Comparison of ENCODE assay signal across 26 cellular contexts in the genomic region with DNA sequence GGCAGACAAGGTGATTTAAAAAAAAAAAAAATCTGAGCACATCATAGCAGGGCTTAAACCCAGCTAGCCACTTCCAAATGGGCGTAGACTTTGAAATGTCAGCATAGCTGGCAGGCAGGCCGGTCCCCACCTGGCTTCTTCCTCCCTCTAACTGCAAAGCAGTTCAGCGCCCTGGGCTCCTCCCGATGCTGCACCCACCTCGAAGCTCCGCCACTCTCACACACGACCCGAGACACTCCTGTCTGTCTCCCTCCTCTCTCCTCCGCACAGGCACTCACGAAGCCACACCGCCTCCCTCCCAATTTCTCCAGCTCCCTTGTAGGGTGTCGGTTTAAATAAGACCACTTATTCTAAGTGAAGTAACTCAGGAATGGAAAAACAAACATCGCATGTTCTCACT.
DNase-seq lines count a peak whose midpoint lies in the region; ATAC-seq, FAIRE-seq and TF ChIP-seq lines count a peak whose summit lies in the region.
"Had no signal": no experiment of that assay in that cellular context is flagged by ENCODE, and none has a peak within 500 bp of the region (broad histone marks: within the 10 kb centered on the region; RNA-seq: fewer than 3 reads in every experiment).

No MANE protein-coding gene starts in this region.

- dilution Hi-C loops in keratinocyte (cut with MboI; ENCODE audit: extremely low pct_ligation_motif_present, low sequenced_read_pairs): no loop called here

- peaks cover 9% of the 10 kb centered on the region for H3K4me1 Mint-ChIP-seq in progenitor cell of endocrine pancreas (ENCODE audit: low read depth)
- H3K4me1 Mint-ChIP-seq: CD14-positive monocyte had no signal

- FAIRE-seq in bronchial epithelial cell (lab: Jason Lieb, UNC): no peak
- FAIRE-seq in keratinocyte (lab: Jason Lieb, UNC): no peak
- FAIRE-seq: A204.1, D721Med, GM19239, H54, HTR-8/SVneo, RCC 7860 had no signal

- no peaks in the 10 kb centered on the region for H3K36me3 Mint-ChIP-seq in progenitor cell of endocrine pancreas (ENCODE audit: insufficient read depth)
- H3K36me3 Mint-ChIP-seq: CD14-positive monocyte had no signal

- TF ChIP-seq CTCF in bronchial epithelial cell (IDR thresholded peaks at IDR 0.05; ENCODE audit: insufficient read depth, low read length, severe bottlenecking) (no peak), keratinocyte (optimal IDR thresholded peaks at IDR 0.05 in 1 of 3, IDR thresholded peaks at IDR 0.05 in 1 of 3, conservative IDR thresholded peaks at IDR 0.05 in 1 of 3; ENCODE audit: extremely low read depth in 1 of 3, insufficient read depth in 2 of 3, low read length in 3 of 3) (no peak), progenitor cell of endocrine pancreas (IDR thresholded peaks at IDR 0.05; ENCODE audit: unreplicated experiment) (no peak)

- peaks cover 11% of the 10 kb centered on the region for H3K4me1 ChIP-seq in keratinocyte (ENCODE audit: control insufficient read depth, extremely low read depth, insufficient read depth, low read length)
- H3K4me1 ChIP-seq in GM23248 (ENCODE audit: insufficient read depth): no peaks in the 10 kb centered on the region

- H3K27ac ChIP-seq in keratinocyte (ENCODE audit: control insufficient read depth, insufficient read depth, low read length) (no peak overlapping the region), GM23248 (no peak overlapping the region)

- peak overlapping the region; percentile 38 for H2AFZ ChIP-seq in keratinocyte (ENCODE audit: control insufficient read depth, low read length)
- no peak overlapping the region for H2AFZ ChIP-seq in GM23248

- no peaks in the 10 kb centered on the region for H3K9me1 ChIP-seq in keratinocyte (ENCODE audit: control insufficient read depth, extremely low read depth, insufficient read depth, low read length)

- in situ Hi-C loops in GM23248 (cut with MboI): no loop called here

- WGBS in GM23248 (ENCODE audit: low coverage in 1 of 2, low lambda C conversion rate in 2 of 2, missing lambda C conversion rate in 2 of 2), 2 experiments: 45 to 49% methylated on average over 13 of the region's 13 CpGs

- no peaks in the 10 kb centered on the region for H3F3A ChIP-seq in GM23248 (ENCODE audit: insufficient read depth)

- H3K36me3 ChIP-seq in H7 (replicated peaks; ENCODE audit: control insufficient read depth, insufficient read depth, low read length): no peaks in the 10 kb centered on the region
- no peaks in the 10 kb centered on the region for H3K36me3 ChIP-seq in bronchial epithelial cell (ENCODE audit: control insufficient read depth, insufficient read depth, low read length)
- H3K36me3 ChIP-seq in keratinocyte (ENCODE audit: control insufficient read depth in 2 of 2, extremely low read depth in 1 of 2, insufficient read depth in 2 of 2, low read length in 2 of 2): no peaks in the 10 kb centered on the region
- H3K36me3 ChIP-seq in GM23248 (ENCODE audit: low read depth): no peaks in the 10 kb centered on the region

- H3K27ac Mint-ChIP-seq in progenitor cell of endocrine pancreas: peak overlapping the region; percentile 9

- no peaks in the 10 kb centered on the region for H3K79me2 ChIP-seq in keratinocyte (ENCODE audit: control insufficient read depth, insufficient read depth, low read length)
- no peaks in the 10 kb centered on the region for H3K79me2 ChIP-seq in GM23248 (ENCODE audit: insufficient read depth)

- H3K9me2 ChIP-seq in GM23248 (ENCODE audit: insufficient read depth): no peaks in the 10 kb centered on the region

- peak; percentile 40 for DNase-seq in H7
- DNase-seq in bronchial epithelial cell (ENCODE audit: low read depth): peak; percentile 52
- DNase-seq in keratinocyte (ENCODE audit: low read depth, low spot score): no peak
- no peak for DNase-seq in progenitor cell of endocrine pancreas (ENCODE audit: low spot score, unreplicated experiment)
- no peak for DNase-seq in foreskin melanocyte
- no peak for DNase-seq in GM23248
- DNase-seq in COLO668 (lab: John Stamatoyannopoulos, UW; ENCODE audit: unreplicated experiment): no peak
- DNase-seq: DMS53, GF-D8, KG1, NCI-H1092 treated with DMSO at 0.1 percent for 48 hours, NCI-H146, NCI-H2029, NCI-H2171, NCI-H345, NCI-H524 treated with DMSO at 0.1 percent for 48 hours, OCI-M1 had no signal

- H3K9me3 ChIP-seq in keratinocyte (ENCODE audit: control insufficient read depth, low read depth, low read length) (no peaks in the 10 kb centered on the region), GM23248 (ENCODE audit: low read depth) (no peaks in the 10 kb centered on the region)

- no peaks in the 10 kb centered on the region for H3K9me3 Mint-ChIP-seq in progenitor cell of endocrine pancreas (ENCODE audit: low read depth)

- H3K4me3 Mint-ChIP-seq in progenitor cell of endocrine pancreas (ENCODE audit: low read depth): no peak overlapping the region
- H3K4me3 Mint-ChIP-seq: CD14-positive monocyte had no signal

- peak overlapping the region; percentile 37 for H3K4me2 ChIP-seq in keratinocyte (ENCODE audit: control insufficient read depth, extremely low read depth, insufficient read depth, low read depth, low read length)
- no peak overlapping the region for H3K4me2 ChIP-seq in GM23248 (ENCODE audit: unreplicated experiment)

- H3K4me3 ChIP-seq in H7 (ENCODE audit: insufficient read depth, low read depth, low read length) (no peak overlapping the region), bronchial epithelial cell (ENCODE audit: low read depth, low read length) (no peak overlapping the region), keratinocyte (ENCODE audit: control insufficient read depth in 2 of 3, extremely low read depth in 1 of 3, insufficient read depth in 2 of 3, low read depth in 1 of 3, low read length in 3 of 3) (no peak overlapping the region), GM23248 (no peak overlapping the region)

- no peaks in the 10 kb centered on the region for H4K20me1 ChIP-seq in keratinocyte (ENCODE audit: control insufficient read depth, extremely low read depth, insufficient read depth, low read length)
- H4K20me1 ChIP-seq in GM23248 (ENCODE audit: insufficient read depth): no peaks in the 10 kb centered on the region

- no peak for ATAC-seq in HG03159 (IDR thresholded peaks at IDR 0.05; ENCODE audit: unreplicated experiment)
- ATAC-seq: Right ventricle myocardium inferior had no signal

- peaks cover 25% of the 10 kb centered on the region for H3K27me3 Mint-ChIP-seq in progenitor cell of endocrine pancreas

- H3K9ac ChIP-seq in keratinocyte (ENCODE audit: control insufficient read depth, extremely low read depth, insufficient read depth, low read length) (no peak overlapping the region), GM23248 (no peak overlapping the region)

- no peaks in the 10 kb centered on the region for H3K27me3 ChIP-seq in H7 (ENCODE audit: control insufficient read depth, insufficient read depth, low read length)
- no peaks in the 10 kb centered on the region for H3K27me3 ChIP-seq in bronchial epithelial cell (ENCODE audit: control insufficient read depth, insufficient read depth, low read length)
- peaks cover 9% of the 10 kb centered on the region for H3K27me3 ChIP-seq in keratinocyte (ENCODE audit: control insufficient read depth, extremely low read depth, insufficient read depth, low read length)
- H3K27me3 ChIP-seq in GM23248 (replicated peaks; ENCODE audit: insufficient read depth): no peaks in the 10 kb centered on the region

Comparison
In these comparisons a context has a peak if more than half of its experiments do, and no peak if none do; other contexts are left out.
1. DNase-seq: peak in H7 (single experiment) and bronchial epithelial cell (single experiment); none in keratinocyte (single experiment), progenitor cell of endocrine pancreas (single experiment), foreskin melanocyte (single experiment), GM23248 (single experiment) and COLO668 (single experiment).